ENCODE assay signal across 22 cellular contexts in genomic region chr3:23583980-23584736, GRCh38.
DNase-seq lines count a peak whose midpoint lies in the region; ATAC-seq, FAIRE-seq and TF ChIP-seq lines count a peak whose summit lies in the region.
"Had no signal": no experiment of that assay in that cellular context is flagged by ENCODE, and none has a peak within 500 bp of the region (broad histone marks: within the 10 kb centered on the region; RNA-seq: fewer than 3 reads in every experiment).

No MANE protein-coding gene starts in this region.

- H3K4me2 ChIP-seq in HepG2 (ENCODE audit: low read depth, low read length) (no peak overlapping the region), IMR-90 (ENCODE audit: low read depth, low read length) (no peak overlapping the region), H1 (ENCODE audit: insufficient read depth in 1 of 2, low read depth in 2 of 2, low read length in 2 of 2) (no peak overlapping the region)
- H3K4me2 ChIP-seq: BLaER1 treated with 17β-estradiol and CSF1 and Interleukin-3, amounts not matched to agents 10 nM and 100 nM; GM23338 had no signal

- BruUV-seq in HepG2 (replicated peaks; lab: Mats Ljungman, UMichigan) (no TSS peak), IMR-90 (replicated peaks; lab: Mats Ljungman, UMichigan) (no TSS peak)

- no peaks in the 10 kb centered on the region for H3K36me3 Mint-ChIP-seq in WTC11
- H3K36me3 Mint-ChIP-seq: CD8-positive, alpha-beta memory T cell had no signal

- TF ChIP-seq POLR2A in HepG2 (IDR thresholded peaks at IDR 0.05; ENCODE audit: insufficient read depth in 1 of 2, low read depth in 2 of 2, low read length in 2 of 2) (no peak), right lobe of liver (IDR thresholded peaks at IDR 0.05) (no peak), IMR-90 (IDR thresholded peaks at IDR 0.05; ENCODE audit: low read depth, low read length) (no peak), H1 (IDR thresholded peaks at IDR 0.05; ENCODE audit: control extremely low read depth in 1 of 2, low read depth in 2 of 2, low read length in 2 of 2) (no peak)

- no peak for ATAC-seq in HepG2
- no peak for ATAC-seq in right lobe of liver
- no peak for ATAC-seq in IMR-90 (ENCODE audit: low read depth)
- no peak for ATAC-seq in sciatic nerve
- no peak for ATAC-seq in WTC11
- ATAC-seq: GM23338 had no signal

- H3K27me3 ChIP-seq in HepG2 (ENCODE audit: control insufficient read depth in 1 of 2, insufficient read depth in 2 of 2, low read length in 2 of 2), result no peaks in the 10 kb centered on the region; a peak in 1 of 5 replicates
- H3K27me3 ChIP-seq in right lobe of liver, result no peaks in the 10 kb centered on the region
- no peaks in the 10 kb centered on the region for H3K27me3 ChIP-seq in IMR-90 (ENCODE audit: control insufficient read depth, insufficient read depth, low read length)
- no peaks in the 10 kb centered on the region for H3K27me3 ChIP-seq in H1 (replicated peaks in 1 of 4; ENCODE audit: control insufficient read depth in 3 of 4, extremely low read depth in 1 of 4, insufficient read depth in 3 of 4, low read length in 3 of 4)
- H3K27me3 ChIP-seq: BE2C; BLaER1 treated with 17β-estradiol and CSF1 and Interleukin-3, amounts not matched to agents 10 nM and 100 nM had no signal

- no peaks in the 10 kb centered on the region; the same call in 1 of the 2 replicates for H3K9me3 Mint-ChIP-seq in WTC11
- H3K9me3 Mint-ChIP-seq: CD4-positive, alpha-beta T cell; GM23338 had no signal

- no peaks in the 10 kb centered on the region for H3K4me1 ChIP-seq in HepG2 (ENCODE audit: insufficient read depth, low read length)
- no peaks in the 10 kb centered on the region for H3K4me1 ChIP-seq in right lobe of liver
- H3K4me1 ChIP-seq in IMR-90 (ENCODE audit: control insufficient read depth, insufficient read depth, low read length), result peaks cover 2% of the 10 kb centered on the region; the same call in 1 of the 2 replicates
- peaks cover 0 to 2% (median 0%) of the 10 kb centered on the region in 4 experiments; a peak in 1 of 7 replicates for H3K4me1 ChIP-seq in H1 (replicated peaks in 1 of 4; ENCODE audit: control insufficient read depth in 3 of 4, insufficient read depth in 4 of 4, low read length in 3 of 4)
- H3K4me1 ChIP-seq: BE2C; BLaER1 treated with 17β-estradiol and CSF1 and Interleukin-3, amounts not matched to agents 10 nM and 100 nM; HAP-1 had no signal

- FAIRE-seq in HepG2 (lab: Jason Lieb, UNC) (no peak), H1 (lab: Jason Lieb, UNC) (no peak)
- FAIRE-seq: A204.1, G401.6, GM12892 had no signal

- TF ChIP-seq RAD21 in HepG2 (CRISPR knock-in tag; IDR thresholded peaks at IDR 0.05) (no peak), IMR-90 (IDR thresholded peaks at IDR 0.05; ENCODE audit: low read length) (no peak), H1 (IDR thresholded peaks at IDR 0.05 in 1 of 2, conservative IDR thresholded peaks at IDR 0.05 in 1 of 2; ENCODE audit: low read depth in 2 of 2, low read length in 2 of 2) (no peak)

- H3K18ac ChIP-seq in IMR-90 (ENCODE audit: low read depth, low read length), result no peak overlapping the region
- H3K18ac ChIP-seq in H1 (ENCODE audit: extremely low read depth, low read length), result no peak overlapping the region

- H3K79me2 ChIP-seq in HepG2 (ENCODE audit: insufficient read depth, low read length) (no peaks in the 10 kb centered on the region), H1 (ENCODE audit: control insufficient read depth in 1 of 2, insufficient read depth in 2 of 2, low read length in 2 of 2) (no peaks in the 10 kb centered on the region; a peak in 1 of 4 replicates)

- H4K5ac ChIP-seq in IMR-90 (ENCODE audit: low read depth, low read length), result no peak overlapping the region
- H4K5ac ChIP-seq in H1 (ENCODE audit: insufficient read length, low read depth, low read length), result no peak overlapping the region

- no peak overlapping the region for H3K23ac ChIP-seq in IMR-90 (ENCODE audit: low read depth, low read length)
- H3K23ac ChIP-seq in H1 (ENCODE audit: insufficient read length), result no peak overlapping the region

- H4K8ac ChIP-seq in IMR-90 (ENCODE audit: low read depth in 2 of 2, low read length in 2 of 2), result no peak overlapping the region
- no peak overlapping the region for H4K8ac ChIP-seq in H1 (ENCODE audit: extremely low read depth, insufficient read depth, low read length)

- WGBS in HepG2 (ENCODE audit: low lambda C conversion rate), result 53% methylated on average over 10 of the region's 10 CpGs
- WGBS in right lobe of liver (ENCODE audit: insufficient coverage, low coverage, low lambda C conversion rate, missing lambda C conversion rate), result 79% methylated on average over 10 of the region's 10 CpGs
- WGBS in IMR-90 (ENCODE audit: extremely low coverage in 2 of 2, insufficient read length in 1 of 2), 2 experiments, result no CpG with 5 or more reads among the region's 10 CpGs
- 92% methylated on average over 10 of the region's 10 CpGs; no CpG with 5 or more reads in 1 of the 2 experiments for WGBS in H1 (ENCODE audit: extremely low coverage in 1 of 2, insufficient coverage in 1 of 2, insufficient read length in 1 of 2, insufficient replicate concordance in 2 of 2, low coverage in 1 of 2, low lambda C conversion rate in 2 of 2, missing lambda C conversion rate in 1 of 2), 2 experiments

- dilution Hi-C loops in IMR-90 (cut with HindIII; ENCODE audit: low sequenced_read_pairs, unreplicated experiment), result no loop called here

- POLR2A ChIA-PET in HepG2 (lab: Yijun Ruan, JAX) (no interaction called here), IMR-90 (lab: Charles Lee; ENCODE audit: unreplicated experiment) (no interaction called here), H1 (lab: Charles Lee; ENCODE audit: partially characterized antibody) (interaction anchor here (0.7 kb wide), 1 partner anchor 347 kb away, joined by 6 read pairs; no protein-coding TSS in a partner anchor), WTC11 (lab: Charles Lee) (no interaction called here)

- H2BK15ac ChIP-seq in IMR-90 (ENCODE audit: low read depth, low read length) (no peak overlapping the region), H1 (ENCODE audit: low read length) (no peak overlapping the region)

- H2BK120ac ChIP-seq in IMR-90 (ENCODE audit: low read depth, low read length) (no peak overlapping the region), H1 (replicated peaks; ENCODE audit: low read depth, low read length) (no peak overlapping the region)

- TF ChIP-seq EP300 in HepG2 (IDR thresholded peaks at IDR 0.05; ENCODE audit: low read depth in 2 of 2, low read length in 2 of 2) (no peak), HepG2 (CRISPR knock-in tag; IDR thresholded peaks at IDR 0.05; ENCODE audit: borderline replicate concordance) (no peak), H1 (IDR thresholded peaks at IDR 0.05; ENCODE audit: borderline replicate concordance in 1 of 2, low read depth in 2 of 2, low read length in 2 of 2) (no peak)

- CTCF ChIA-PET in HepG2 (lab: Yijun Ruan, JAX; ENCODE audit: low intra/inter-chr PET ratio, low total read pairs), result no interaction called here
- CTCF ChIA-PET in IMR-90 (lab: Yijun Ruan, JAX), result no interaction called here
- CTCF ChIA-PET in H1 (lab: Charles Lee; ENCODE audit: partially characterized antibody), result interaction anchor here (0.8 kb wide), 1 partner anchor 250 kb away, joined by 3 read pairs; no protein-coding TSS in a partner anchor
- CTCF ChIA-PET in WTC11 (lab: Charles Lee), result no interaction called here

- intact Hi-C loops in HepG2 (cut with micrococcal nuclease; ENCODE audit: unreplicated experiment) (no loop called here), right lobe of liver (cut with DNase I) (no loop called here), IMR-90 (cut with micrococcal nuclease) (no loop called here), sciatic nerve (cut with DNase I) (no loop called here)

- no peaks in the 10 kb centered on the region for H3K27me3 Mint-ChIP-seq in WTC11 (ENCODE audit: low read depth)
- H3K27me3 Mint-ChIP-seq: CD4-positive, alpha-beta T cell; CD8-positive, alpha-beta memory T cell had no signal

- H2AK9ac ChIP-seq in IMR-90 (replicated peaks; ENCODE audit: low read depth, low read length, poor library complexity), result no peak overlapping the region

- H2AFZ ChIP-seq in HepG2 (ENCODE audit: low read length) (no peak overlapping the region), IMR-90 (replicated peaks; ENCODE audit: low read length, poor library complexity) (no peak overlapping the region), H1 (ENCODE audit: low read length) (no peak overlapping the region)
- H2AFZ ChIP-seq: GM23338 had no signal

- TF ChIP-seq CTCF in HepG2 (CRISPR knock-in tag; IDR thresholded peaks at IDR 0.05), result no peak
- TF ChIP-seq CTCF in right lobe of liver (IDR thresholded peaks at IDR 0.05), result no peak
- no peak for TF ChIP-seq CTCF in IMR-90 (conservative IDR thresholded peaks at IDR 0.05; ENCODE audit: low read depth, low read length)
- no peak for TF ChIP-seq CTCF in H1 (IDR thresholded peaks at IDR 0.05; ENCODE audit: control extremely low read depth in 1 of 3, insufficient read depth in 1 of 3, low read depth in 1 of 3, low read length in 3 of 3)
- no peak for TF ChIP-seq CTCF in WTC11 (IDR thresholded peaks at IDR 0.05)

- peaks cover 0 to 3% of the 10 kb centered on the region in 2 experiments; a peak in 1 of 4 replicates for H3K79me1 ChIP-seq in IMR-90 (ENCODE audit: low read depth in 1 of 2, low read length in 2 of 2)
- no peaks in the 10 kb centered on the region for H3K79me1 ChIP-seq in H1 (ENCODE audit: low read depth, low read length)

- no peaks in the 10 kb centered on the region for H3K36me3 ChIP-seq in HepG2 (replicated peaks in 1 of 2; ENCODE audit: control insufficient read depth in 1 of 2, insufficient read depth in 2 of 2, low read length in 2 of 2)
- no peaks in the 10 kb centered on the region for H3K36me3 ChIP-seq in right lobe of liver
- H3K36me3 ChIP-seq in IMR-90 (ENCODE audit: control insufficient read depth, insufficient read depth, low read length), result no peaks in the 10 kb centered on the region
- no peaks in the 10 kb centered on the region for H3K36me3 ChIP-seq in H1 (ENCODE audit: control insufficient read depth in 2 of 4, insufficient read depth in 4 of 4, low read length in 3 of 4)
- H3K36me3 ChIP-seq: BE2C, HAP-1 had no signal

- H3K4me3 Mint-ChIP-seq in WTC11, result no peak overlapping the region
- H3K4me3 Mint-ChIP-seq: CD14-positive monocyte; CD4-positive, alpha-beta T cell; CD8-positive, alpha-beta memory T cell; GM23338 had no signal

- in situ Hi-C loops in HepG2 (cut with HindIII; ENCODE audit: extremely low pct_ligation_motif_present, low pct_unique_long_range_greater_than_20kb) (no loop called here), IMR-90 (cut with MboI; ENCODE audit: low sequenced_read_pairs) (no loop called here)

- no peaks in the 10 kb centered on the region for H4K20me1 ChIP-seq in HepG2 (ENCODE audit: insufficient read depth, low read length)
- no peaks in the 10 kb centered on the region for H4K20me1 ChIP-seq in IMR-90 (ENCODE audit: insufficient read depth, low read length)
- no peaks in the 10 kb centered on the region for H4K20me1 ChIP-seq in H1 (replicated peaks in 1 of 2; ENCODE audit: control insufficient read depth in 1 of 2, insufficient read depth in 2 of 2, low read length in 2 of 2)

- H2BK5ac ChIP-seq in IMR-90 (ENCODE audit: low read depth, low read length, poor library complexity, severe bottlenecking) (no peak overlapping the region), H1 (ENCODE audit: low read depth, low read length) (no peak overlapping the region)

- no peak overlapping the region for H3K27ac Mint-ChIP-seq in WTC11
- H3K27ac Mint-ChIP-seq: CD14-positive monocyte; CD4-positive, alpha-beta T cell; CD8-positive, alpha-beta memory T cell; GM23338 had no signal

- H2BK20ac ChIP-seq in IMR-90 (ENCODE audit: low read depth, low read length) (no peak overlapping the region), H1 (ENCODE audit: low read length) (no peak overlapping the region)

- H3K4me1 Mint-ChIP-seq in WTC11, result peaks cover 31% of the 10 kb centered on the region
- H3K4me1 Mint-ChIP-seq: CD14-positive monocyte; CD8-positive, alpha-beta memory T cell had no signal

- H3K9me3 ChIP-seq in HepG2 (ENCODE audit: low read length), result no peaks in the 10 kb centered on the region
- no peaks in the 10 kb centered on the region for H3K9me3 ChIP-seq in right lobe of liver
- H3K9me3 ChIP-seq in IMR-90 (ENCODE audit: control insufficient read depth, insufficient read depth, low read length), result no peaks in the 10 kb centered on the region
- H3K9me3 ChIP-seq in H1 (ENCODE audit: insufficient read depth in 2 of 2, low read depth in 1 of 2, low read length in 1 of 2), result no peaks in the 10 kb centered on the region
- H3K9me3 ChIP-seq: BE2C, HAP-1 had no signal

- no peak for DNase-seq in HepG2 (ENCODE audit: low spot score)
- no peak for DNase-seq in right lobe of liver
- no peak for DNase-seq in IMR-90
- DNase-seq in H1 (ENCODE audit: low read depth in 1 of 2, low spot score in 2 of 2), result no peak
- DNase-seq in sciatic nerve (ENCODE audit: low spot score), result no peak
- DNase-seq in WTC11 (ENCODE audit: low spot score), result no peak
- DNase-seq in RPMI8226, result no peak
- DNase-seq: ACHN; AML-193; BE2C; CD4-positive, alpha-beta T cell; CD8-positive, alpha-beta memory T cell; DMS153; DND-41 had no signal

- no peak overlapping the region for H3K4ac ChIP-seq in IMR-90 (ENCODE audit: low read depth, low read length)
- H3K4ac ChIP-seq in H1 (replicated peaks; ENCODE audit: insufficient read length, low read depth, low read length), result no peak overlapping the region

- no peak overlapping the region for H3K4me3 ChIP-seq in HepG2 (replicated peaks in 1 of 3; ENCODE audit: insufficient read depth in 1 of 3, low read depth in 2 of 3, low read length in 3 of 3)
- no peak overlapping the region for H3K4me3 ChIP-seq in right lobe of liver
- H3K4me3 ChIP-seq in IMR-90 (ENCODE audit: insufficient read depth, low read depth, low read length), result no peak overlapping the region
- no peak overlapping the region for H3K4me3 ChIP-seq in H1 (ENCODE audit: extremely low read depth in 1 of 4, insufficient read depth in 2 of 4, low read depth in 3 of 4, low read length in 4 of 4)
- H3K4me3 ChIP-seq: BLaER1 treated with 17β-estradiol and CSF1 and Interleukin-3, amounts not matched to agents 10 nM and 100 nM; GM23338; HAP-1 had no signal

- no peak overlapping the region for H3K14ac ChIP-seq in IMR-90 (replicated peaks; ENCODE audit: low read depth, low read length)
- H3K14ac ChIP-seq in H1 (ENCODE audit: insufficient read length), result no peak overlapping the region

- no peak overlapping the region for H2AK5ac ChIP-seq in IMR-90 (ENCODE audit: low read depth, low read length)
- H2AK5ac ChIP-seq in H1 (ENCODE audit: low read depth, low read length), result no peak overlapping the region

- no peak overlapping the region for H3K56ac ChIP-seq in IMR-90 (ENCODE audit: extremely low read depth, insufficient read depth, low read length)
- H3K56ac ChIP-seq in H1 (replicated peaks; ENCODE audit: insufficient read length, low read depth, low read length), result no peak overlapping the region

- H4K91ac ChIP-seq in IMR-90 (ENCODE audit: insufficient read depth, low read depth, low read length) (no peak overlapping the region), H1 (replicated peaks; ENCODE audit: insufficient read length, low read length) (no peak overlapping the region)

- no peak overlapping the region for H3K27ac ChIP-seq in HepG2 (ENCODE audit: extremely low read length, insufficient read depth, low read length)
- no peak overlapping the region for H3K27ac ChIP-seq in right lobe of liver
- H3K27ac ChIP-seq in IMR-90 (ENCODE audit: insufficient read depth, low read length), result no peak overlapping the region
- H3K27ac ChIP-seq in H1 (ENCODE audit: low read depth, low read length), result no peak overlapping the region
- H3K27ac ChIP-seq: 22Rv1; BLaER1 treated with 17β-estradiol and CSF1 and Interleukin-3, amounts not matched to agents 10 nM and 100 nM had no signal

- no peak overlapping the region for H2BK12ac ChIP-seq in H1 (ENCODE audit: low read depth, low read length)

- H3K9me1 ChIP-seq in IMR-90 (ENCODE audit: insufficient read depth, low read length), result no peaks in the 10 kb centered on the region

- H3K9ac ChIP-seq in HepG2 (ENCODE audit: insufficient read depth, low read depth, low read length) (no peak overlapping the region), IMR-90 (ENCODE audit: low read depth, low read length) (no peak overlapping the region), H1 (replicated peaks in 1 of 4; ENCODE audit: extremely low read depth in 1 of 4, low read depth in 3 of 4, low read length in 3 of 4) (no peak overlapping the region)
- H3K9ac ChIP-seq: BLaER1 treated with 17β-estradiol and CSF1 and Interleukin-3, amounts not matched to agents 10 nM and 100 nM had no signal

- no peaks in the 10 kb centered on the region; the same call in 1 of the 2 replicates for H3K23me2 ChIP-seq in H1 (ENCODE audit: low read depth, low read length)
